In the genomic region with DNA sequence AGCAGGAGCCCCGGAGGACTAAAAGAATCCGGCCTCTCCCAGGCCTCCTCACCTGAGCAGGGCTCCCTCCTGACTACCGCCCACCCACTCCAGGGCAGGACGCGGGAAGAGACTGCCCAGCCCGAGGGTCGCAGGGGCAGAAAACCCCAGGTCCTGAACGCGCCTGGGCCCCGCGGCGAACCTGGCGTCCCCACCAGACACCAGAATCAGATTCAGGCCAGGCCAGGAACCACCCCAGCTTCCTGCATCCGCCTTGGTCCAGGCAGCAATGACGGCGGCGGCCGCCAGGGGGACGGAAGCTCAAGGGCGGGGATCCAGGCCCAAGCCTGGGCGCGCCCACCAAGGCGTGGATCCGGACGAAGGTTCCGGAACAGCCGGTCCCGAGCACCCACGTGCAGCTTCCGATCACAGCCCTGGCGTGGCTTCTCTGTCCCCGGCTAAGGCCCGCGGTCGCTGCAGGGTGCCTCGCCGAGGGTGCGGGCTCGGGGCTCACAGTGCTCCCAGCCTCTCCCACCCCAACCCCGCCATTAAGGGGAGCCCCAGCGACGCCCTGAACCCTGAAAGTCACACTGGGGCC, we compare ENCODE assay signal across 1 cellular context.
TF ChIP-seq lines count a peak whose summit lies in the region.

No MANE protein-coding gene starts in this region.

TF ChIP-seq in K562, 482 proteins besides CTCF, POLR2A, EP300 and RAD21:
- TF ChIP-seq GTF2F1 (IDR thresholded peaks at IDR 0.05; ENCODE audit: low read depth, low read length) (no peak), ZNF592 (IDR thresholded peaks at IDR 0.05) (0 out of 2 replicates have a peak, but pooled peaks have one; percentile 21), THAP7 (CRISPR knock-in tag; IDR thresholded peaks at IDR 0.05) (no peak), NKRF (IDR thresholded peaks at IDR 0.05; ENCODE audit: borderline replicate concordance) (no peak), EP400 (IDR thresholded peaks at IDR 0.05) (peak; percentile 15; the same call in 1 of the 2 replicates), MAZ (CRISPR knock-in tag; conservative IDR thresholded peaks at IDR 0.05 in 1 of 2, IDR thresholded peaks at IDR 0.05 in 1 of 2) (0 out of 4 replicates have a peak, but pooled peaks of 1 of the 2 experiments have one; percentile 20), PHF20 (IDR thresholded peaks at IDR 0.05; ENCODE audit: partially characterized antibody) (peak; percentile 16), MAX (CRISPR knock-in tag; IDR thresholded peaks at IDR 0.05) (0 out of 2 replicates have a peak, but pooled peaks have one; percentile 12), CHCHD3 (CRISPR knock-in tag; IDR thresholded peaks at IDR 0.05) (no peak), CREM (IDR thresholded peaks at IDR 0.05; ENCODE audit: low read depth) (peak; percentile 40; the same call in 1 of the 2 replicates), RBFOX2 (IDR thresholded peaks at IDR 0.05; ENCODE audit: low read depth, low read length) (0 out of 2 replicates have a peak, but pooled peaks have one; percentile 21), MGA (IDR thresholded peaks at IDR 0.05) (peak; percentile 24; the same call in 1 of the 2 replicates), ZBTB33 (CRISPR knock-in tag; IDR thresholded peaks at IDR 0.05) (peak; percentile 86), ARHGAP35 (IDR thresholded peaks at IDR 0.05; ENCODE audit: partially characterized antibody) (no peak)
